8 cellular contexts compared by ENCODE assay signal in genomic region chr11:72224587-72225410, GRCh38. TPM values are rescaled to one million over a fixed set of nuclear protein-coding genes. Genes with fewer than 3 reads are reported as not detected.
DNase-seq lines count a peak whose midpoint lies in the region; ATAC-seq and TF ChIP-seq lines count a peak whose summit lies in the region.

TSS of gene INPPL1 (plus strand) at chr11:72224767. CDS start at chr11:72224985, 218 bp downstream.

- H3K9ac ChIP-seq in HCT116 (ENCODE audit: low read length) (peak within 1 kb of the TSS; percentile 91), endocrine pancreas (ENCODE audit: control insufficient read depth, insufficient read depth, low read length) (peak within 1 kb of the TSS; percentile 99)

- TF ChIP-seq CTCF in BE2C (IDR thresholded peaks at IDR 0.05; ENCODE audit: low read depth, low read length) (no peak), HCT116 (IDR thresholded peaks at IDR 0.05 in 2 of 3, conservative IDR thresholded peaks at IDR 0.05 in 1 of 3; ENCODE audit: borderline replicate concordance in 1 of 3, insufficient read depth in 1 of 3, low read depth in 2 of 3, low read length in 2 of 3) (no peak)

- no TSS peak for BruUV-seq in HCT116 (replicated peaks; lab: Mats Ljungman, UMichigan)

- POLR2A ChIA-PET in HCT116 (lab: Charles Lee), result no interaction called here
- POLR2A ChIA-PET in activated CD4-positive, alpha-beta T cell treated with anti-CD3 and anti-CD28 coated beads, Interleukin-2, amount 10 ng/mL, durations not matched to agents 7 days and 5 days (lab: Charles Lee), result no interaction called here

- H3K4me2 ChIP-seq in HCT116 (ENCODE audit: low read length), result peak within 1 kb of the TSS; percentile 99

- ATAC-seq in HCT116, result no peak
- peak; percentile 11 for ATAC-seq in stimulated activated naive CD8-positive, alpha-beta T cell treated with anti-CD3 and anti-CD28 coated beads, Interleukin-15, amount 100 ng/mL, for 72 hours
- no peak for ATAC-seq in HG03342 (IDR thresholded peaks at IDR 0.05; ENCODE audit: unreplicated experiment)
- no peak for ATAC-seq in GM21360 (IDR thresholded peaks at IDR 0.05; ENCODE audit: unreplicated experiment)

- H3K4me3 Mint-ChIP-seq in activated CD4-positive, alpha-beta T cell treated with anti-CD3 and anti-CD28 coated beads, Interleukin-2, amount 10 ng/mL, durations not matched to agents 7 days and 5 days, result peak within 1 kb of the TSS; percentile 96
- peak within 1 kb of the TSS; percentile 93 to 97 for H3K4me3 Mint-ChIP-seq in stimulated activated naive CD8-positive, alpha-beta T cell treated with anti-CD3 and anti-CD28 coated beads, Interleukin-15, amount 100 ng/mL, for 72 hours

- H3K9me3 Mint-ChIP-seq in activated CD4-positive, alpha-beta T cell treated with anti-CD3 and anti-CD28 coated beads, Interleukin-2, amount 10 ng/mL, durations not matched to agents 7 days and 5 days, result no peaks in the 10 kb centered on the region
- no peaks in the 10 kb centered on the region for H3K9me3 Mint-ChIP-seq in stimulated activated naive CD8-positive, alpha-beta T cell treated with anti-CD3 and anti-CD28 coated beads, Interleukin-15, amount 100 ng/mL, for 72 hours

- H3K4me1 ChIP-seq in BE2C, result peaks cover 8% of the 10 kb centered on the region
- peaks cover 17 to 32% of the 10 kb centered on the region in 2 experiments for H3K4me1 ChIP-seq in HCT116 (ENCODE audit: control insufficient read depth in 1 of 2, insufficient read depth in 2 of 2, low read length in 2 of 2)
- H3K4me1 ChIP-seq in endocrine pancreas (ENCODE audit: control insufficient read depth, insufficient read depth, low read length), result no peaks in the 10 kb centered on the region

- H3K27me3 Mint-ChIP-seq in activated CD4-positive, alpha-beta T cell treated with anti-CD3 and anti-CD28 coated beads, Interleukin-2, amount 10 ng/mL, durations not matched to agents 7 days and 5 days, result no peaks in the 10 kb centered on the region
- H3K27me3 Mint-ChIP-seq in stimulated activated naive CD8-positive, alpha-beta T cell treated with anti-CD3 and anti-CD28 coated beads, Interleukin-15, amount 100 ng/mL, for 72 hours, result no peaks in the 10 kb centered on the region

- peaks cover 10% of the 10 kb centered on the region; the same call in 1 of the 2 replicates for H3K79me2 ChIP-seq in HCT116 (ENCODE audit: insufficient read depth, low read length)

- no peaks in the 10 kb centered on the region for H4K20me1 ChIP-seq in HCT116 (ENCODE audit: insufficient read depth)

- no peaks in the 10 kb centered on the region for H3K27me3 ChIP-seq in BE2C
- no peaks in the 10 kb centered on the region for H3K27me3 ChIP-seq in HCT116 (ENCODE audit: insufficient read depth, low read length)
- H3K27me3 ChIP-seq in endocrine pancreas (ENCODE audit: control insufficient read depth, insufficient read depth, low read length), result no peaks in the 10 kb centered on the region

- intact Hi-C loops in HCT116 (cut with micrococcal nuclease), result loop anchor here (5.0 to 10.0 kb wide), 2 partner anchors 122 to 210 kb away; partner anchors contain the start of genes CLPB and LAMTOR1

- H3K4me1 Mint-ChIP-seq in activated CD4-positive, alpha-beta T cell treated with anti-CD3 and anti-CD28 coated beads, Interleukin-2, amount 10 ng/mL, durations not matched to agents 7 days and 5 days, result peaks cover 30% of the 10 kb centered on the region
- H3K4me1 Mint-ChIP-seq in stimulated activated naive CD8-positive, alpha-beta T cell treated with anti-CD3 and anti-CD28 coated beads, Interleukin-15, amount 100 ng/mL, for 72 hours, result peaks cover 48% of the 10 kb centered on the region

- RAD21 ChIA-PET in HCT116 (lab: Charles Lee; ENCODE audit: low non-redundant PET in 1 of 2, low total read pairs in 2 of 2, uncharacterized antibody in 2 of 2, unreplicated experiment in 2 of 2), result no interaction called here

- no peaks in the 10 kb centered on the region for H3K9me2 ChIP-seq in HCT116 (ENCODE audit: insufficient read depth)

- CTCF ChIA-PET in HCT116 (lab: Charles Lee), result no interaction called here
- CTCF ChIA-PET in activated CD4-positive, alpha-beta T cell treated with anti-CD3 and anti-CD28 coated beads, Interleukin-2, amount 10 ng/mL, durations not matched to agents 7 days and 5 days (lab: Charles Lee), result interaction anchor here (1.3 to 1.4 kb wide), 2 partner anchors 13 to 191 kb away, joined by 4 to 6 read pairs; no protein-coding TSS in a partner anchor

- TF ChIP-seq POLR2A in HCT116 (IDR thresholded peaks at IDR 0.05; ENCODE audit: borderline replicate concordance, extremely low read depth, insufficient read depth, insufficient read length), result no peak

- no peak within 1 kb of the TSS for H2AFZ ChIP-seq in HCT116 (ENCODE audit: low read depth, low read length, poor library complexity, severe bottlenecking)

- H3K36me3 ChIP-seq in BE2C, result peaks cover 21% of the 10 kb centered on the region
- peaks cover 3 to 9% of the 10 kb centered on the region in 2 experiments; a peak in 2 of 4 replicates for H3K36me3 ChIP-seq in HCT116 (ENCODE audit: control insufficient read depth in 1 of 2, insufficient read depth in 2 of 2, low read length in 2 of 2)
- H3K36me3 ChIP-seq in endocrine pancreas (ENCODE audit: control insufficient read depth, insufficient read depth, low read length), result no peaks in the 10 kb centered on the region

- H3K9me3 ChIP-seq in BE2C, result no peaks in the 10 kb centered on the region
- no peaks in the 10 kb centered on the region for H3K9me3 ChIP-seq in HCT116 (ENCODE audit: control insufficient read depth in 1 of 2, insufficient read depth in 1 of 2, low read depth in 1 of 2, low read length in 2 of 2)
- no peaks in the 10 kb centered on the region for H3K9me3 ChIP-seq in endocrine pancreas (ENCODE audit: control insufficient read depth, low read length)

- peak within 1 kb of the TSS; percentile 79 for H3K4me3 ChIP-seq in BE2C (ENCODE audit: low read depth, low read length)
- H3K4me3 ChIP-seq in HCT116 (replicated peaks in 1 of 2; ENCODE audit: low read depth in 1 of 2, low read length in 2 of 2), result peak within 1 kb of the TSS; percentile 88 to 94
- peak within 1 kb of the TSS; percentile 50 for H3K4me3 ChIP-seq in endocrine pancreas (ENCODE audit: control insufficient read depth, insufficient read depth, low read length)

- TF ChIP-seq RAD21 in HCT116 (IDR thresholded peaks at IDR 0.05; ENCODE audit: low read depth), result no peak

- H3K36me3 Mint-ChIP-seq in activated CD4-positive, alpha-beta T cell treated with anti-CD3 and anti-CD28 coated beads, Interleukin-2, amount 10 ng/mL, durations not matched to agents 7 days and 5 days (ENCODE audit: low read depth), result peaks cover 4% of the 10 kb centered on the region

- peak within 1 kb of the TSS; percentile 97 for H3K27ac Mint-ChIP-seq in activated CD4-positive, alpha-beta T cell treated with anti-CD3 and anti-CD28 coated beads, Interleukin-2, amount 10 ng/mL, durations not matched to agents 7 days and 5 days
- H3K27ac Mint-ChIP-seq in stimulated activated naive CD8-positive, alpha-beta T cell treated with anti-CD3 and anti-CD28 coated beads, Interleukin-15, amount 100 ng/mL, for 72 hours, result peak within 1 kb of the TSS; percentile 97

- peak within 1 kb of the TSS; percentile 79 for H3K27ac ChIP-seq in HCT116 (ENCODE audit: low read depth, low read length)

- DNase-seq in BE2C (peak; percentile 63), HCT116 (ENCODE audit: low read depth, low spot score) (no peak), mesenteric fat pad (ENCODE audit: low spot score) (peak; percentile 91)
- DNase-seq in activated CD4-positive, alpha-beta T cell treated with anti-CD3 and anti-CD28 coated beads, Interleukin-2, amount 10 ng/mL, durations not matched to agents 7 days and 5 days, result peak; percentile 39
- DNase-seq in stimulated activated naive CD8-positive, alpha-beta T cell treated with anti-CD3 and anti-CD28 coated beads, Interleukin-15, amount 100 ng/mL, for 72 hours, result peak; percentile 41 to 52

TF ChIP-seq in HCT116, 20 proteins besides CTCF, POLR2A, EP300 and RAD21:
- TF ChIP-seq JUND (IDR thresholded peaks at IDR 0.05), result no peak
- TF ChIP-seq ZFX (IDR thresholded peaks at IDR 0.05), result peak; percentile 51; the same call in 1 of the 2 replicates

RNA-seq across cellular contexts. Expression of gene INPPL1, which starts in this region (rescaled TPM):
- 271 TPM for polyA plus RNA-seq in BE2C (2012; ENCODE audit: insufficient read depth, insufficient read length, low read depth)
- 132 TPM for total RNA-seq in HCT116 (2021; ENCODE audit: unreplicated experiment)
- 78.6 and 86.0 TPM in 2 replicates for polyA plus RNA-seq in HCT116 (2012)
- 100 to 1,000 TPM; 112 to 122 TPM for total RNA-seq in activated CD4-positive, alpha-beta T cell treated with anti-CD3 and anti-CD28 coated beads, Interleukin-2, amount 10 ng/mL, durations not matched to agents 7 days and 5 days
- 107 TPM for total RNA-seq in mesenteric fat pad
